Comparison of ENCODE assay signal across 1 cellular context in the genomic region with DNA sequence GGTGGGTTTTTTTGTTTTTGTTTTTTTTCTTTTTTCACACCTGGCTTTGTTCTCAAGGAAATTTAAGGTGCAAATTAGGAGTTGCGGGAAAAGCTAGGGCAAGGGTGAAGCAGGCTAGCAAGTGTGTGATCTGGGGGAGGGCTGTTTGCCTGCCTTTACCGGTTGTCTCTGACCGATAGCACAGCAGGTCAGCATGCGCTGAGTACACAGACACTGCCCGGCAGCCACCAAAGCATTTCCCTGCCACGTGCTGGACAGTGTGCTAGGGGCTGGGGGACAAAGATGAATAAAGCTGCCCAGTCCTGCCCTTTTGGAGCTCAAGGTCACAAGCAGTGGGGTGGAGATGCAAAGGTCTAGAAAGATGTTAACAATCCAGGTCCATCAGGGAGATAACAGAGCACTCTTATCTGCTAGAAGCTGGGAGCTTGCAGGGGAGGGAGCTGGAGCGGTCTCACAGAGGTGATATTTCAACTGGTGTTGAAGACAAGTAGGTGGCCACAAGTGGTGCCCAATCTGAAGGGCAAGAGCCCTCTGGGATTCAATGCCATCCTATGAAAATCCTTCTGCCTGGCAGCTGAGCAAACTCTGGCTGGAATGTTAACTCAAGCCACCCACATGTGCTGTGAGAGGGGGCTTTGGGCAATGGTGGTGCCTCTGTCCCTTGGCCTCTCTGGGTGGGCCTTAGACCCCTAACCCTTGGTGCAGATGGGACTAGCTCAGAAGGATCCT.
TF ChIP-seq lines count a peak whose summit lies in the region.

No MANE protein-coding gene starts in this region.

TF ChIP-seq in K562, 482 proteins besides CTCF, POLR2A, EP300 and RAD21 (continued from another document and continues in another):
- TF ChIP-seq, protein P1, sequence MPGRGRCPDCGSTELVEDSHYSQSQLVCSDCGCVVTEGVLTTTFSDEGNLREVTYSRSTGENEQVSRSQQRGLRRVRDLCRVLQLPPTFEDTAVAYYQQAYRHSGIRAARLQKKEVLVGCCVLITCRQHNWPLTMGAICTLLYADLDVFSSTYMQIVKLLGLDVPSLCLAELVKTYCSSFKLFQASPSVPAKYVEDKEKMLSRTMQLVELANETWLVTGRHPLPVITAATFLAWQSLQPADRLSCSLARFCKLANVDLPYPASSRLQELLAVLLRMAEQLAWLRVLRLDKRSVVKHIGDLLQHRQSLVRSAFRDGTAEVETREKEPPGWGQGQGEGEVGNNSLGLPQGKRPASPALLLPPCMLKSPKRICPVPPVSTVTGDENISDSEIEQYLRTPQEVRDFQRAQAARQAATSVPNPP (IDR thresholded peaks at IDR 0.05; ENCODE audit: borderline replicate concordance, insufficient read depth, insufficient read length) = no peak
- TF ChIP-seq TBL1XR1 (IDR thresholded peaks at IDR 0.05; ENCODE audit: low read length in 2 of 2) = peak in 1 of 2 experiments; percentile 38; a peak in 1 of 4 replicates
- TF ChIP-seq, protein P2, sequence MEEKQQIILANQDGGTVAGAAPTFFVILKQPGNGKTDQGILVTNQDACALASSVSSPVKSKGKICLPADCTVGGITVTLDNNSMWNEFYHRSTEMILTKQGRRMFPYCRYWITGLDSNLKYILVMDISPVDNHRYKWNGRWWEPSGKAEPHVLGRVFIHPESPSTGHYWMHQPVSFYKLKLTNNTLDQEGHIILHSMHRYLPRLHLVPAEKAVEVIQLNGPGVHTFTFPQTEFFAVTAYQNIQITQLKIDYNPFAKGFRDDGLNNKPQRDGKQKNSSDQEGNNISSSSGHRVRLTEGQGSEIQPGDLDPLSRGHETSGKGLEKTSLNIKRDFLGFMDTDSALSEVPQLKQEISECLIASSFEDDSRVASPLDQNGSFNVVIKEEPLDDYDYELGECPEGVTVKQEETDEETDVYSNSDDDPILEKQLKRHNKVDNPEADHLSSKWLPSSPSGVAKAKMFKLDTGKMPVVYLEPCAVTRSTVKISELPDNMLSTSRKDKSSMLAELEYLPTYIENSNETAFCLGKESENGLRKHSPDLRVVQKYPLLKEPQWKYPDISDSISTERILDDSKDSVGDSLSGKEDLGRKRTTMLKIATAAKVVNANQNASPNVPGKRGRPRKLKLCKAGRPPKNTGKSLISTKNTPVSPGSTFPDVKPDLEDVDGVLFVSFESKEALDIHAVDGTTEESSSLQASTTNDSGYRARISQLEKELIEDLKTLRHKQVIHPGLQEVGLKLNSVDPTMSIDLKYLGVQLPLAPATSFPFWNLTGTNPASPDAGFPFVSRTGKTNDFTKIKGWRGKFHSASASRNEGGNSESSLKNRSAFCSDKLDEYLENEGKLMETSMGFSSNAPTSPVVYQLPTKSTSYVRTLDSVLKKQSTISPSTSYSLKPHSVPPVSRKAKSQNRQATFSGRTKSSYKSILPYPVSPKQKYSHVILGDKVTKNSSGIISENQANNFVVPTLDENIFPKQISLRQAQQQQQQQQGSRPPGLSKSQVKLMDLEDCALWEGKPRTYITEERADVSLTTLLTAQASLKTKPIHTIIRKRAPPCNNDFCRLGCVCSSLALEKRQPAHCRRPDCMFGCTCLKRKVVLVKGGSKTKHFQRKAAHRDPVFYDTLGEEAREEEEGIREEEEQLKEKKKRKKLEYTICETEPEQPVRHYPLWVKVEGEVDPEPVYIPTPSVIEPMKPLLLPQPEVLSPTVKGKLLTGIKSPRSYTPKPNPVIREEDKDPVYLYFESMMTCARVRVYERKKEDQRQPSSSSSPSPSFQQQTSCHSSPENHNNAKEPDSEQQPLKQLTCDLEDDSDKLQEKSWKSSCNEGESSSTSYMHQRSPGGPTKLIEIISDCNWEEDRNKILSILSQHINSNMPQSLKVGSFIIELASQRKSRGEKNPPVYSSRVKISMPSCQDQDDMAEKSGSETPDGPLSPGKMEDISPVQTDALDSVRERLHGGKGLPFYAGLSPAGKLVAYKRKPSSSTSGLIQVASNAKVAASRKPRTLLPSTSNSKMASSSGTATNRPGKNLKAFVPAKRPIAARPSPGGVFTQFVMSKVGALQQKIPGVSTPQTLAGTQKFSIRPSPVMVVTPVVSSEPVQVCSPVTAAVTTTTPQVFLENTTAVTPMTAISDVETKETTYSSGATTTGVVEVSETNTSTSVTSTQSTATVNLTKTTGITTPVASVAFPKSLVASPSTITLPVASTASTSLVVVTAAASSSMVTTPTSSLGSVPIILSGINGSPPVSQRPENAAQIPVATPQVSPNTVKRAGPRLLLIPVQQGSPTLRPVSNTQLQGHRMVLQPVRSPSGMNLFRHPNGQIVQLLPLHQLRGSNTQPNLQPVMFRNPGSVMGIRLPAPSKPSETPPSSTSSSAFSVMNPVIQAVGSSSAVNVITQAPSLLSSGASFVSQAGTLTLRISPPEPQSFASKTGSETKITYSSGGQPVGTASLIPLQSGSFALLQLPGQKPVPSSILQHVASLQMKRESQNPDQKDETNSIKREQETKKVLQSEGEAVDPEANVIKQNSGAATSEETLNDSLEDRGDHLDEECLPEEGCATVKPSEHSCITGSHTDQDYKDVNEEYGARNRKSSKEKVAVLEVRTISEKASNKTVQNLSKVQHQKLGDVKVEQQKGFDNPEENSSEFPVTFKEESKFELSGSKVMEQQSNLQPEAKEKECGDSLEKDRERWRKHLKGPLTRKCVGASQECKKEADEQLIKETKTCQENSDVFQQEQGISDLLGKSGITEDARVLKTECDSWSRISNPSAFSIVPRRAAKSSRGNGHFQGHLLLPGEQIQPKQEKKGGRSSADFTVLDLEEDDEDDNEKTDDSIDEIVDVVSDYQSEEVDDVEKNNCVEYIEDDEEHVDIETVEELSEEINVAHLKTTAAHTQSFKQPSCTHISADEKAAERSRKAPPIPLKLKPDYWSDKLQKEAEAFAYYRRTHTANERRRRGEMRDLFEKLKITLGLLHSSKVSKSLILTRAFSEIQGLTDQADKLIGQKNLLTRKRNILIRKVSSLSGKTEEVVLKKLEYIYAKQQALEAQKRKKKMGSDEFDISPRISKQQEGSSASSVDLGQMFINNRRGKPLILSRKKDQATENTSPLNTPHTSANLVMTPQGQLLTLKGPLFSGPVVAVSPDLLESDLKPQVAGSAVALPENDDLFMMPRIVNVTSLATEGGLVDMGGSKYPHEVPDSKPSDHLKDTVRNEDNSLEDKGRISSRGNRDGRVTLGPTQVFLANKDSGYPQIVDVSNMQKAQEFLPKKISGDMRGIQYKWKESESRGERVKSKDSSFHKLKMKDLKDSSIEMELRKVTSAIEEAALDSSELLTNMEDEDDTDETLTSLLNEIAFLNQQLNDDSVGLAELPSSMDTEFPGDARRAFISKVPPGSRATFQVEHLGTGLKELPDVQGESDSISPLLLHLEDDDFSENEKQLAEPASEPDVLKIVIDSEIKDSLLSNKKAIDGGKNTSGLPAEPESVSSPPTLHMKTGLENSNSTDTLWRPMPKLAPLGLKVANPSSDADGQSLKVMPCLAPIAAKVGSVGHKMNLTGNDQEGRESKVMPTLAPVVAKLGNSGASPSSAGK (IDR thresholded peaks at IDR 0.05) = peak; percentile 97
- no peak for TF ChIP-seq ZNF165 (CRISPR knock-in tag; IDR thresholded peaks at IDR 0.05; ENCODE audit: borderline replicate concordance)
- no peak for TF ChIP-seq ESRRB (CRISPR knock-in tag; IDR thresholded peaks at IDR 0.05; ENCODE audit: borderline replicate concordance)
- no peak for TF ChIP-seq ASH1L (IDR thresholded peaks at IDR 0.05; ENCODE audit: borderline replicate concordance, low read depth, partially characterized antibody)
- TF ChIP-seq, protein P3, sequence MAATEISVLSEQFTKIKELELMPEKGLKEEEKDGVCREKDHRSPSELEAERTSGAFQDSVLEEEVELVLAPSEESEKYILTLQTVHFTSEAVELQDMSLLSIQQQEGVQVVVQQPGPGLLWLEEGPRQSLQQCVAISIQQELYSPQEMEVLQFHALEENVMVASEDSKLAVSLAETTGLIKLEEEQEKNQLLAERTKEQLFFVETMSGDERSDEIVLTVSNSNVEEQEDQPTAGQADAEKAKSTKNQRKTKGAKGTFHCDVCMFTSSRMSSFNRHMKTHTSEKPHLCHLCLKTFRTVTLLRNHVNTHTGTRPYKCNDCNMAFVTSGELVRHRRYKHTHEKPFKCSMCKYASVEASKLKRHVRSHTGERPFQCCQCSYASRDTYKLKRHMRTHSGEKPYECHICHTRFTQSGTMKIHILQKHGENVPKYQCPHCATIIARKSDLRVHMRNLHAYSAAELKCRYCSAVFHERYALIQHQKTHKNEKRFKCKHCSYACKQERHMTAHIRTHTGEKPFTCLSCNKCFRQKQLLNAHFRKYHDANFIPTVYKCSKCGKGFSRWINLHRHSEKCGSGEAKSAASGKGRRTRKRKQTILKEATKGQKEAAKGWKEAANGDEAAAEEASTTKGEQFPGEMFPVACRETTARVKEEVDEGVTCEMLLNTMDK (IDR thresholded peaks at IDR 0.05; ENCODE audit: borderline replicate concordance, insufficient read depth, low read depth, low read length, poor library complexity, severe bottlenecking) = no peak
- TF ChIP-seq CHD1 (IDR thresholded peaks at IDR 0.05; ENCODE audit: low read length) = no peak
- no peak for TF ChIP-seq CC2D1A (IDR thresholded peaks at IDR 0.05)
- no peak for TF ChIP-seq EWSR1 (IDR thresholded peaks at IDR 0.05; ENCODE audit: borderline replicate concordance, low read depth, partially characterized antibody)
- no peak for TF ChIP-seq U2AF1 (optimal IDR thresholded peaks at IDR 0.05; ENCODE audit: low read depth, low read length)
- 0 out of 2 replicates have a peak, but pooled peaks have one; percentile 3 for TF ChIP-seq SMC3 (conservative IDR thresholded peaks at IDR 0.05; ENCODE audit: insufficient read depth, low read depth, low read length)
- 0 out of 2 replicates have a peak, but pooled peaks have one; percentile 30 for TF ChIP-seq ZNF431 (CRISPR knock-in tag; IDR thresholded peaks at IDR 0.05)
- TF ChIP-seq, protein P4, sequence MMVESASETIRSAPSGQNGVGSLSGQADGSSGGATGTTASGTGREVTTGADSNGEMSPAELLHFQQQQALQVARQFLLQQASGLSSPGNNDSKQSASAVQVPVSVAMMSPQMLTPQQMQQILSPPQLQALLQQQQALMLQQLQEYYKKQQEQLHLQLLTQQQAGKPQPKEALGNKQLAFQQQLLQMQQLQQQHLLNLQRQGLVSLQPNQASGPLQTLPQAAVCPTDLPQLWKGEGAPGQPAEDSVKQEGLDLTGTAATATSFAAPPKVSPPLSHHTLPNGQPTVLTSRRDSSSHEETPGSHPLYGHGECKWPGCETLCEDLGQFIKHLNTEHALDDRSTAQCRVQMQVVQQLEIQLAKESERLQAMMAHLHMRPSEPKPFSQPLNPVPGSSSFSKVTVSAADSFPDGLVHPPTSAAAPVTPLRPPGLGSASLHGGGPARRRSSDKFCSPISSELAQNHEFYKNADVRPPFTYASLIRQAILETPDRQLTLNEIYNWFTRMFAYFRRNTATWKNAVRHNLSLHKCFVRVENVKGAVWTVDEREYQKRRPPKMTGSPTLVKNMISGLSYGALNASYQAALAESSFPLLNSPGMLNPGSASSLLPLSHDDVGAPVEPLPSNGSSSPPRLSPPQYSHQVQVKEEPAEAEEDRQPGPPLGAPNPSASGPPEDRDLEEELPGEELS (CRISPR knock-in tag; IDR thresholded peaks at IDR 0.05; ENCODE audit: borderline replicate concordance) = peak; percentile 58; the same call in 1 of the 2 replicates
- no peak for TF ChIP-seq SP1 (CRISPR knock-in tag; IDR thresholded peaks at IDR 0.05)
- TF ChIP-seq PPARD (CRISPR knock-in tag; IDR thresholded peaks at IDR 0.05) = no peak
- TF ChIP-seq SMARCA5 (IDR thresholded peaks at IDR 0.05) = no peak
- TF ChIP-seq STAG1 (CRISPR knock-in tag; IDR thresholded peaks at IDR 0.05; ENCODE audit: borderline replicate concordance) = no peak
- no peak for TF ChIP-seq ZNF41 (CRISPR knock-in tag; conservative IDR thresholded peaks at IDR 0.05)
- no peak for TF ChIP-seq POLR2G (IDR thresholded peaks at IDR 0.05; ENCODE audit: low read depth, low read length)
- no peak for TF ChIP-seq MTF1 (CRISPR knock-in tag; IDR thresholded peaks at IDR 0.05; ENCODE audit: borderline replicate concordance)
- TF ChIP-seq ZC3H11A (IDR thresholded peaks at IDR 0.05; ENCODE audit: low read depth, low read length) = no peak
- no peak for TF ChIP-seq MAFK (IDR thresholded peaks at IDR 0.05; ENCODE audit: low read length)
- TF ChIP-seq ZNF140 (CRISPR knock-in tag; IDR thresholded peaks at IDR 0.05) = no peak
- TF ChIP-seq, protein P5, sequence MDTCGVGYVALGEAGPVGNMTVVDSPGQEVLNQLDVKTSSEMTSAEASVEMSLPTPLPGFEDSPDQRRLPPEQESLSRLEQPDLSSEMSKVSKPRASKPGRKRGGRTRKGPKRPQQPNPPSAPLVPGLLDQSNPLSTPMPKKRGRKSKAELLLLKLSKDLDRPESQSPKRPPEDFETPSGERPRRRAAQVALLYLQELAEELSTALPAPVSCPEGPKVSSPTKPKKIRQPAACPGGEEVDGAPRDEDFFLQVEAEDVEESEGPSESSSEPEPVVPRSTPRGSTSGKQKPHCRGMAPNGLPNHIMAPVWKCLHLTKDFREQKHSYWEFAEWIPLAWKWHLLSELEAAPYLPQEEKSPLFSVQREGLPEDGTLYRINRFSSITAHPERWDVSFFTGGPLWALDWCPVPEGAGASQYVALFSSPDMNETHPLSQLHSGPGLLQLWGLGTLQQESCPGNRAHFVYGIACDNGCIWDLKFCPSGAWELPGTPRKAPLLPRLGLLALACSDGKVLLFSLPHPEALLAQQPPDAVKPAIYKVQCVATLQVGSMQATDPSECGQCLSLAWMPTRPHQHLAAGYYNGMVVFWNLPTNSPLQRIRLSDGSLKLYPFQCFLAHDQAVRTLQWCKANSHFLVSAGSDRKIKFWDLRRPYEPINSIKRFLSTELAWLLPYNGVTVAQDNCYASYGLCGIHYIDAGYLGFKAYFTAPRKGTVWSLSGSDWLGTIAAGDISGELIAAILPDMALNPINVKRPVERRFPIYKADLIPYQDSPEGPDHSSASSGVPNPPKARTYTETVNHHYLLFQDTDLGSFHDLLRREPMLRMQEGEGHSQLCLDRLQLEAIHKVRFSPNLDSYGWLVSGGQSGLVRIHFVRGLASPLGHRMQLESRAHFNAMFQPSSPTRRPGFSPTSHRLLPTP (IDR thresholded peaks at IDR 0.05; ENCODE audit: borderline replicate concordance, extremely low read depth, insufficient read length) = no peak
- TF ChIP-seq POLR2B (IDR thresholded peaks at IDR 0.05; ENCODE audit: low read depth, partially characterized antibody) = no peak
- TF ChIP-seq ZNF224 (CRISPR knock-in tag; IDR thresholded peaks at IDR 0.05) = no peak
- TF ChIP-seq ZSCAN29 (IDR thresholded peaks at IDR 0.05) = no peak
- TF ChIP-seq SPI1 (IDR thresholded peaks at IDR 0.05; ENCODE audit: borderline replicate concordance, low read depth, low read length) = no peak
- TF ChIP-seq HNRNPLL (IDR thresholded peaks at IDR 0.05; ENCODE audit: low read depth, low read length, poor library complexity, severe bottlenecking) = no peak
- no peak for TF ChIP-seq HNRNPK (IDR thresholded peaks at IDR 0.05; ENCODE audit: low read depth, low read length, poor library complexity, severe bottlenecking)
- TF ChIP-seq ZNF57 (CRISPR knock-in tag; IDR thresholded peaks at IDR 0.05) = no peak
- TF ChIP-seq PHTF2 (CRISPR knock-in tag; IDR thresholded peaks at IDR 0.05) = no peak
- TF ChIP-seq RFX7 (CRISPR knock-in tag; IDR thresholded peaks at IDR 0.05) = no peak
- no peak for TF ChIP-seq SMAD1 (IDR thresholded peaks at IDR 0.05; ENCODE audit: low read depth, low read length, partially characterized antibody)
- TF ChIP-seq, protein P6, sequence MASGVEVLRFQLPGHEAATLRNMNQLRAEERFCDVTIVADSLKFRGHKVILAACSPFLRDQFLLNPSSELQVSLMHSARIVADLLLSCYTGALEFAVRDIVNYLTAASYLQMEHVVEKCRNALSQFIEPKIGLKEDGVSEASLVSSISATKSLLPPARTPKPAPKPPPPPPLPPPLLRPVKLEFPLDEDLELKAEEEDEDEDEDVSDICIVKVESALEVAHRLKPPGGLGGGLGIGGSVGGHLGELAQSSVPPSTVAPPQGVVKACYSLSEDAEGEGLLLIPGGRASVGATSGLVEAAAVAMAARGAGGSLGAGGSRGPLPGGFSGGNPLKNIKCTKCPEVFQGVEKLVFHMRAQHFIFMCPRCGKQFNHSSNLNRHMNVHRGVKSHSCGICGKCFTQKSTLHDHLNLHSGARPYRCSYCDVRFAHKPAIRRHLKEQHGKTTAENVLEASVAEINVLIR (CRISPR knock-in tag; IDR thresholded peaks at IDR 0.05) = no peak
- no peak for TF ChIP-seq CSDE1 (IDR thresholded peaks at IDR 0.05)
- TF ChIP-seq SUPT5H (IDR thresholded peaks at IDR 0.05) = no peak
